Comparison of ENCODE assay signal across 1 cellular context in the genomic region with DNA sequence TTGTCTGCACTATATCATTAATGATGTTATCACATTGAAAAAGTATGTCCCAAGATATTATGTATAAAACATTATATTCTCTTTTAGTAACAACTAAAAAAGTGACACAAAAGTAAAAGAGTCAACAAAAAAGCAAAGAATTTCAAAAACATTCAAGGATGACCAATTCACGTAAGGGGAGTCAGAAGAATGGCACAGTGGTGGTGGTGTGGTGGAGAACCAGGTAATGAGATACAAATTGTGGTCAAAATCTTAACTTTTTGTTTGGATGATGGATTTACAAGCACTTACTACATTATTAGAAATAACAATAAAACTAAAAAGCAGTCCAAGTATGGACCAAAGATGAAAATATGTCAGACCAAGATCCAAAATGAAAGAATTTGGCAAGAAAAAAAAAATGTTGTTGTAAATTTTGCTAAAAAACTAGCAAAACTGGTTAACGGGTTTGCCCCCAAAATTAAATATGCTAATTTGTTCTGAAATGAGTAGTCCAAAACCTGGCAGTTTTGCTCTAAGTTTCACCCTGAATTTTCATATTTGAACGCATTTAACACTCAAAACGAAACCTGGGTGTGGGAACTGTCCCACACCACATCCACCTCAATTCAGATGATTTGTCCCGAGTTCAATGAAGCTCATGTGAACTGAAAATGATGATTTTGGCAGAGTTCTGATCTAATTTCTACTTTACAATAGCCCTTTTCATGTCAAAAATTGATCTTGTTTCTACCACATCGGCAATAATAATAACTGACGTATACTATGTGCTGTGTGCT.
A peak's percentile ranks its signal among the peaks of the same experiment; 100 is the strongest.
TF ChIP-seq lines count a peak whose summit lies in the region.

No MANE protein-coding gene starts in this region.

TF ChIP-seq in GM12878, 131 proteins besides CTCF, POLR2A, EP300 and RAD21 (continued from another document and continues in another):
- TF ChIP-seq FOS (IDR thresholded peaks at IDR 0.05; ENCODE audit: borderline replicate concordance, extremely low read depth, insufficient read length) (no peak), SMAD1 (IDR thresholded peaks at IDR 0.05; ENCODE audit: low read depth, partially characterized antibody) (peak; percentile 97), SMC3 (IDR thresholded peaks at IDR 0.05; ENCODE audit: borderline replicate concordance, low read length) (peak; percentile 5; the same call in 1 of the 2 replicates), GATAD2B (conservative IDR thresholded peaks at IDR 0.05; ENCODE audit: low read depth) (peak; percentile 99), CBX3 (IDR thresholded peaks at IDR 0.05; ENCODE audit: borderline replicate concordance, low read depth) (no peak), RUNX3 (IDR thresholded peaks at IDR 0.05; ENCODE audit: low read length) (peak; percentile 91), ESRRA (IDR thresholded peaks at IDR 0.05; ENCODE audit: low read length) (no peak), TARDBP (IDR thresholded peaks at IDR 0.05; ENCODE audit: borderline replicate concordance) (peak; percentile 20; the same call in 1 of the 2 replicates), IKZF1 (conservative IDR thresholded peaks at IDR 0.05) (peak; percentile 74), CBFB (IDR thresholded peaks at IDR 0.05; ENCODE audit: low read depth) (peak; percentile 86), TCF3 (IDR thresholded peaks at IDR 0.05; ENCODE audit: borderline replicate concordance, insufficient read depth, low read depth, low read length) (peak; percentile 81; the same call in 1 of the 2 replicates), HCFC1 (IDR thresholded peaks at IDR 0.05; ENCODE audit: low read length) (no peak), RBBP5 (conservative IDR thresholded peaks at IDR 0.05) (no peak), NR2F1 (conservative IDR thresholded peaks at IDR 0.05) (peak; percentile 81), ZNF217 (IDR thresholded peaks at IDR 0.05) (peak; percentile 98), MEF2A (IDR thresholded peaks at IDR 0.05; ENCODE audit: insufficient read depth, low read depth, low read length) (peak; percentile 89), TCF12 (IDR thresholded peaks at IDR 0.05; ENCODE audit: low read depth, low read length) (peak; percentile 93), NRF1 (conservative IDR thresholded peaks at IDR 0.05; ENCODE audit: low read depth, low read length) (no peak), ATF7 (IDR thresholded peaks at IDR 0.05; ENCODE audit: low read depth) (peak; percentile 79), SP1 (IDR thresholded peaks at IDR 0.05; ENCODE audit: low read depth, low read length) (peak; percentile 35), CREM (IDR thresholded peaks at IDR 0.05; ENCODE audit: low read depth) (peak; percentile 87), YBX1 (IDR thresholded peaks at IDR 0.05) (no peak), POLR2AphosphoS5 (IDR thresholded peaks at IDR 0.05; ENCODE audit: low read length) (peak; percentile 92), CEBPB (IDR thresholded peaks at IDR 0.05; ENCODE audit: borderline replicate concordance in 1 of 2, low read depth in 2 of 2, low read length in 2 of 2) (0 out of 4 replicates have a peak, but pooled peaks of 1 of the 2 experiments have one; percentile 77), NBN (IDR thresholded peaks at IDR 0.05) (peak; percentile 65; the same call in 1 of the 2 replicates)
- TF ChIP-seq, protein P1, sequence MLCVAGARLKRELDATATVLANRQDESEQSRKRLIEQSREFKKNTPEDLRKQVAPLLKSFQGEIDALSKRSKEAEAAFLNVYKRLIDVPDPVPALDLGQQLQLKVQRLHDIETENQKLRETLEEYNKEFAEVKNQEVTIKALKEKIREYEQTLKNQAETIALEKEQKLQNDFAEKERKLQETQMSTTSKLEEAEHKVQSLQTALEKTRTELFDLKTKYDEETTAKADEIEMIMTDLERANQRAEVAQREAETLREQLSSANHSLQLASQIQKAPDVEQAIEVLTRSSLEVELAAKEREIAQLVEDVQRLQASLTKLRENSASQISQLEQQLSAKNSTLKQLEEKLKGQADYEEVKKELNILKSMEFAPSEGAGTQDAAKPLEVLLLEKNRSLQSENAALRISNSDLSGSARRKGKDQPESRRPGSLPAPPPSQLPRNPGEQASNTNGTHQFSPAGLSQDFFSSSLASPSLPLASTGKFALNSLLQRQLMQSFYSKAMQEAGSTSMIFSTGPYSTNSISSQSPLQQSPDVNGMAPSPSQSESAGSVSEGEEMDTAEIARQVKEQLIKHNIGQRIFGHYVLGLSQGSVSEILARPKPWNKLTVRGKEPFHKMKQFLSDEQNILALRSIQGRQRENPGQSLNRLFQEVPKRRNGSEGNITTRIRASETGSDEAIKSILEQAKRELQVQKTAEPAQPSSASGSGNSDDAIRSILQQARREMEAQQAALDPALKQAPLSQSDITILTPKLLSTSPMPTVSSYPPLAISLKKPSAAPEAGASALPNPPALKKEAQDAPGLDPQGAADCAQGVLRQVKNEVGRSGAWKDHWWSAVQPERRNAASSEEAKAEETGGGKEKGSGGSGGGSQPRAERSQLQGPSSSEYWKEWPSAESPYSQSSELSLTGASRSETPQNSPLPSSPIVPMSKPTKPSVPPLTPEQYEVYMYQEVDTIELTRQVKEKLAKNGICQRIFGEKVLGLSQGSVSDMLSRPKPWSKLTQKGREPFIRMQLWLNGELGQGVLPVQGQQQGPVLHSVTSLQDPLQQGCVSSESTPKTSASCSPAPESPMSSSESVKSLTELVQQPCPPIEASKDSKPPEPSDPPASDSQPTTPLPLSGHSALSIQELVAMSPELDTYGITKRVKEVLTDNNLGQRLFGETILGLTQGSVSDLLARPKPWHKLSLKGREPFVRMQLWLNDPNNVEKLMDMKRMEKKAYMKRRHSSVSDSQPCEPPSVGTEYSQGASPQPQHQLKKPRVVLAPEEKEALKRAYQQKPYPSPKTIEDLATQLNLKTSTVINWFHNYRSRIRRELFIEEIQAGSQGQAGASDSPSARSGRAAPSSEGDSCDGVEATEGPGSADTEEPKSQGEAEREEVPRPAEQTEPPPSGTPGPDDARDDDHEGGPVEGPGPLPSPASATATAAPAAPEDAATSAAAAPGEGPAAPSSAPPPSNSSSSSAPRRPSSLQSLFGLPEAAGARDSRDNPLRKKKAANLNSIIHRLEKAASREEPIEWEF (IDR thresholded peaks at IDR 0.05; ENCODE audit: insufficient replicate concordance, low read depth, low read length), result peak; percentile 99
- TF ChIP-seq, protein P2, sequence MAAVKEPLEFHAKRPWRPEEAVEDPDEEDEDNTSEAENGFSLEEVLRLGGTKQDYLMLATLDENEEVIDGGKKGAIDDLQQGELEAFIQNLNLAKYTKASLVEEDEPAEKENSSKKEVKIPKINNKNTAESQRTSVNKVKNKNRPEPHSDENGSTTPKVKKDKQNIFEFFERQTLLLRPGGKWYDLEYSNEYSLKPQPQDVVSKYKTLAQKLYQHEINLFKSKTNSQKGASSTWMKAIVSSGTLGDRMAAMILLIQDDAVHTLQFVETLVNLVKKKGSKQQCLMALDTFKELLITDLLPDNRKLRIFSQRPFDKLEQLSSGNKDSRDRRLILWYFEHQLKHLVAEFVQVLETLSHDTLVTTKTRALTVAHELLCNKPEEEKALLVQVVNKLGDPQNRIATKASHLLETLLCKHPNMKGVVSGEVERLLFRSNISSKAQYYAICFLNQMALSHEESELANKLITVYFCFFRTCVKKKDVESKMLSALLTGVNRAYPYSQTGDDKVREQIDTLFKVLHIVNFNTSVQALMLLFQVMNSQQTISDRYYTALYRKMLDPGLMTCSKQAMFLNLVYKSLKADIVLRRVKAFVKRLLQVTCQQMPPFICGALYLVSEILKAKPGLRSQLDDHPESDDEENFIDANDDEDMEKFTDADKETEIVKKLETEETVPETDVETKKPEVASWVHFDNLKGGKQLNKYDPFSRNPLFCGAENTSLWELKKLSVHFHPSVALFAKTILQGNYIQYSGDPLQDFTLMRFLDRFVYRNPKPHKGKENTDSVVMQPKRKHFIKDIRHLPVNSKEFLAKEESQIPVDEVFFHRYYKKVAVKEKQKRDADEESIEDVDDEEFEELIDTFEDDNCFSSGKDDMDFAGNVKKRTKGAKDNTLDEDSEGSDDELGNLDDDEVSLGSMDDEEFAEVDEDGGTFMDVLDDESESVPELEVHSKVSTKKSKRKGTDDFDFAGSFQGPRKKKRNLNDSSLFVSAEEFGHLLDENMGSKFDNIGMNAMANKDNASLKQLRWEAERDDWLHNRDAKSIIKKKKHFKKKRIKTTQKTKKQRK (IDR thresholded peaks at IDR 0.05; ENCODE audit: low read depth, low read length), result no peak
- TF ChIP-seq, protein P3, sequence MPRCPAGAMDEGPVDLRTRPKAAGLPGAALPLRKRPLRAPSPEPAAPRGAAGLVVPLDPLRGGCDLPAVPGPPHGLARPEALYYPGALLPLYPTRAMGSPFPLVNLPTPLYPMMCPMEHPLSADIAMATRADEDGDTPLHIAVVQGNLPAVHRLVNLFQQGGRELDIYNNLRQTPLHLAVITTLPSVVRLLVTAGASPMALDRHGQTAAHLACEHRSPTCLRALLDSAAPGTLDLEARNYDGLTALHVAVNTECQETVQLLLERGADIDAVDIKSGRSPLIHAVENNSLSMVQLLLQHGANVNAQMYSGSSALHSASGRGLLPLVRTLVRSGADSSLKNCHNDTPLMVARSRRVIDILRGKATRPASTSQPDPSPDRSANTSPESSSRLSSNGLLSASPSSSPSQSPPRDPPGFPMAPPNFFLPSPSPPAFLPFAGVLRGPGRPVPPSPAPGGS (IDR thresholded peaks at IDR 0.05; ENCODE audit: borderline replicate concordance, insufficient read depth, low read depth, low read length, poor library complexity, severe bottlenecking), result peak; percentile 100
- TF ChIP-seq, protein P4, sequence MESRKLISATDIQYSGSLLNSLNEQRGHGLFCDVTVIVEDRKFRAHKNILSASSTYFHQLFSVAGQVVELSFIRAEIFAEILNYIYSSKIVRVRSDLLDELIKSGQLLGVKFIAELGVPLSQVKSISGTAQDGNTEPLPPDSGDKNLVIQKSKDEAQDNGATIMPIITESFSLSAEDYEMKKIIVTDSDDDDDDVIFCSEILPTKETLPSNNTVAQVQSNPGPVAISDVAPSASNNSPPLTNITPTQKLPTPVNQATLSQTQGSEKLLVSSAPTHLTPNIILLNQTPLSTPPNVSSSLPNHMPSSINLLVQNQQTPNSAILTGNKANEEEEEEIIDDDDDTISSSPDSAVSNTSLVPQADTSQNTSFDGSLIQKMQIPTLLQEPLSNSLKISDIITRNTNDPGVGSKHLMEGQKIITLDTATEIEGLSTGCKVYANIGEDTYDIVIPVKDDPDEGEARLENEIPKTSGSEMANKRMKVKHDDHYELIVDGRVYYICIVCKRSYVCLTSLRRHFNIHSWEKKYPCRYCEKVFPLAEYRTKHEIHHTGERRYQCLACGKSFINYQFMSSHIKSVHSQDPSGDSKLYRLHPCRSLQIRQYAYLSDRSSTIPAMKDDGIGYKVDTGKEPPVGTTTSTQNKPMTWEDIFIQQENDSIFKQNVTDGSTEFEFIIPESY (IDR thresholded peaks at IDR 0.05), result no peak
- TF ChIP-seq, protein P5, sequence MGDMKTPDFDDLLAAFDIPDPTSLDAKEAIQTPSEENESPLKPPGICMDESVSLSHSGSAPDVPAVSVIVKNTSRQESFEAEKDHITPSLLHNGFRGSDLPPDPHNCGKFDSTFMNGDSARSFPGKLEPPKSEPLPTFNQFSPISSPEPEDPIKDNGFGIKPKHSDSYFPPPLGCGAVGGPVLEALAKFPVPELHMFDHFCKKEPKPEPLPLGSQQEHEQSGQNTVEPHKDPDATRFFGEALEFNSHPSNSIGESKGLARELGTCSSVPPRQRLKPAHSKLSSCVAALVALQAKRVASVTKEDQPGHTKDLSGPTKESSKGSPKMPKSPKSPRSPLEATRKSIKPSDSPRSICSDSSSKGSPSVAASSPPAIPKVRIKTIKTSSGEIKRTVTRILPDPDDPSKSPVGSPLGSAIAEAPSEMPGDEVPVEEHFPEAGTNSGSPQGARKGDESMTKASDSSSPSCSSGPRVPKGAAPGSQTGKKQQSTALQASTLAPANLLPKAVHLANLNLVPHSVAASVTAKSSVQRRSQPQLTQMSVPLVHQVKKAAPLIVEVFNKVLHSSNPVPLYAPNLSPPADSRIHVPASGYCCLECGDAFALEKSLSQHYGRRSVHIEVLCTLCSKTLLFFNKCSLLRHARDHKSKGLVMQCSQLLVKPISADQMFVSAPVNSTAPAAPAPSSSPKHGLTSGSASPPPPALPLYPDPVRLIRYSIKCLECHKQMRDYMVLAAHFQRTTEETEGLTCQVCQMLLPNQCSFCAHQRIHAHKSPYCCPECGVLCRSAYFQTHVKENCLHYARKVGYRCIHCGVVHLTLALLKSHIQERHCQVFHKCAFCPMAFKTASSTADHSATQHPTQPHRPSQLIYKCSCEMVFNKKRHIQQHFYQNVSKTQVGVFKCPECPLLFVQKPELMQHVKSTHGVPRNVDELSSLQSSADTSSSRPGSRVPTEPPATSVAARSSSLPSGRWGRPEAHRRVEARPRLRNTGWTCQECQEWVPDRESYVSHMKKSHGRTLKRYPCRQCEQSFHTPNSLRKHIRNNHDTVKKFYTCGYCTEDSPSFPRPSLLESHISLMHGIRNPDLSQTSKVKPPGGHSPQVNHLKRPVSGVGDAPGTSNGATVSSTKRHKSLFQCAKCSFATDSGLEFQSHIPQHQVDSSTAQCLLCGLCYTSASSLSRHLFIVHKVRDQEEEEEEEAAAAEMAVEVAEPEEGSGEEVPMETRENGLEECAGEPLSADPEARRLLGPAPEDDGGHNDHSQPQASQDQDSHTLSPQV (IDR thresholded peaks at IDR 0.05), result no peak
- TF ChIP-seq, protein P6, sequence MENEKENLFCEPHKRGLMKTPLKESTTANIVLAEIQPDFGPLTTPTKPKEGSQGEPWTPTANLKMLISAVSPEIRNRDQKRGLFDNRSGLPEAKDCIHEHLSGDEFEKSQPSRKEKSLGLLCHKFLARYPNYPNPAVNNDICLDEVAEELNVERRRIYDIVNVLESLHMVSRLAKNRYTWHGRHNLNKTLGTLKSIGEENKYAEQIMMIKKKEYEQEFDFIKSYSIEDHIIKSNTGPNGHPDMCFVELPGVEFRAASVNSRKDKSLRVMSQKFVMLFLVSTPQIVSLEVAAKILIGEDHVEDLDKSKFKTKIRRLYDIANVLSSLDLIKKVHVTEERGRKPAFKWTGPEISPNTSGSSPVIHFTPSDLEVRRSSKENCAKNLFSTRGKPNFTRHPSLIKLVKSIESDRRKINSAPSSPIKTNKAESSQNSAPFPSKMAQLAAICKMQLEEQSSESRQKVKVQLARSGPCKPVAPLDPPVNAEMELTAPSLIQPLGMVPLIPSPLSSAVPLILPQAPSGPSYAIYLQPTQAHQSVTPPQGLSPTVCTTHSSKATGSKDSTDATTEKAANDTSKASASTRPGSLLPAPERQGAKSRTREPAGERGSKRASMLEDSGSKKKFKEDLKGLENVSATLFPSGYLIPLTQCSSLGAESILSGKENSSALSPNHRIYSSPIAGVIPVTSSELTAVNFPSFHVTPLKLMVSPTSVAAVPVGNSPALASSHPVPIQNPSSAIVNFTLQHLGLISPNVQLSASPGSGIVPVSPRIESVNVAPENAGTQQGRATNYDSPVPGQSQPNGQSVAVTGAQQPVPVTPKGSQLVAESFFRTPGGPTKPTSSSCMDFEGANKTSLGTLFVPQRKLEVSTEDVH (IDR thresholded peaks at IDR 0.05; ENCODE audit: low read depth, partially characterized antibody), result peak; percentile 26
